ENCODE assay signal across 8 cellular contexts in genomic region chr9:7305677-7306076, GRCh38.
"Had no signal": no experiment of that assay in that cellular context is flagged by ENCODE, and none has a peak within 500 bp of the region (broad histone marks: within the 10 kb centered on the region; RNA-seq: fewer than 3 reads in every experiment).

No MANE protein-coding gene starts in this region.

- ATAC-seq: GM12878 had no signal

- H3K4me3 ChIP-seq: GM12878 had no signal

- FAIRE-seq: G401.6, GM12878, GM12891, GM12892, GM18507, GM19239 had no signal

- DNase-seq: GDM1, GF-D8 had no signal
